In the genomic region with DNA sequence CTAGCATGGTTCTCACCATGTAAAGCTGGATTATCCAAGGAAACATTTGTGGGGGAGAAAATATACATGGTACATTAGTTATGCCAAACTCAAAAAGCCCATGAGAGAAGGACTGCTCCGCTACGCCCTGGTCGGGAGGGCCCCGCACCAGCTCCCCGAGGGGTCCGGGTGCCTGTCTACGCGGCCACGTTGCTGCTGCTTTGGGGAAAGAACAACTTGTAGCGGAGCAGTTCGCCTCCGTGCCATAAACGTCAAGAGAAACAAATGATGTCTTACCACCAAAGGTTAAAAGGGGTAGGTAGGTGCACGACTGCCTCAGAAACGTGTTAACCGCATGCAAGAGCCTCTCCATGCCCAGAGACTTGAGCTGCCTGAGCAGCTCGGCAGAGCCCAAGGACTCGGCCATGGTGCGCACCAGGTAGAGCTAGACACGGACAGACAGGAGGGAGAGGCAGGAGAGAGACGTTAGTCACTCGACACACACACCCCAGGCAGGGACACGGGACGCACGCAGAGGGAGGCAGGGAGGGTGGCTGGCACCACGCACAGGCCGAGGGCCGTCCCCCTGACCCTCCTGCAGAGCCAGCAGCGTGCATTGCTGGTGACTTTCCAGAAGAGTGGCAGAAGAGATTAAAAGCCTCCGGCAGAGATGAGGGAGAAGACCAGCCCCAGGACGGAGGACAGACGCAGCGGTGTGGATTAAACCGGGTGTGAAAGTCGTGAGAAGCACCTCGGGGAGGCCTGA, we compare ENCODE assay signal across 1 cellular context.
TF ChIP-seq lines count a peak whose summit lies in the region.

No MANE protein-coding gene starts in this region.

TF ChIP-seq in WTC11, 78 proteins besides CTCF, POLR2A, EP300 and RAD21 (continued from another document):
- TF ChIP-seq, protein P1, sequence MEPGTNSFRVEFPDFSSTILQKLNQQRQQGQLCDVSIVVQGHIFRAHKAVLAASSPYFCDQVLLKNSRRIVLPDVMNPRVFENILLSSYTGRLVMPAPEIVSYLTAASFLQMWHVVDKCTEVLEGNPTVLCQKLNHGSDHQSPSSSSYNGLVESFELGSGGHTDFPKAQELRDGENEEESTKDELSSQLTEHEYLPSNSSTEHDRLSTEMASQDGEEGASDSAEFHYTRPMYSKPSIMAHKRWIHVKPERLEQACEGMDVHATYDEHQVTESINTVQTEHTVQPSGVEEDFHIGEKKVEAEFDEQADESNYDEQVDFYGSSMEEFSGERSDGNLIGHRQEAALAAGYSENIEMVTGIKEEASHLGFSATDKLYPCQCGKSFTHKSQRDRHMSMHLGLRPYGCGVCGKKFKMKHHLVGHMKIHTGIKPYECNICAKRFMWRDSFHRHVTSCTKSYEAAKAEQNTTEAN (CRISPR knock-in tag; IDR thresholded peaks at IDR 0.05) = no peak
- TF ChIP-seq TCF7 (CRISPR knock-in tag; IDR thresholded peaks at IDR 0.05; ENCODE audit: low read depth) (no peak), NR1H2 (CRISPR knock-in tag; IDR thresholded peaks at IDR 0.05) (no peak), ZNF532 (CRISPR knock-in tag; IDR thresholded peaks at IDR 0.05; ENCODE audit: borderline replicate concordance) (no peak), MYBL2 (CRISPR knock-in tag; IDR thresholded peaks at IDR 0.05) (no peak), CBFB (CRISPR knock-in tag; IDR thresholded peaks at IDR 0.05; ENCODE audit: low read depth) (no peak), ATF6 (CRISPR knock-in tag; IDR thresholded peaks at IDR 0.05) (no peak)
- TF ChIP-seq, protein P2, sequence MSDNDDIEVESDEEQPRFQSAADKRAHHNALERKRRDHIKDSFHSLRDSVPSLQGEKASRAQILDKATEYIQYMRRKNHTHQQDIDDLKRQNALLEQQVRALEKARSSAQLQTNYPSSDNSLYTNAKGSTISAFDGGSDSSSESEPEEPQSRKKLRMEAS (CRISPR knock-in tag; IDR thresholded peaks at IDR 0.05) = no peak
- TF ChIP-seq, protein P3, sequence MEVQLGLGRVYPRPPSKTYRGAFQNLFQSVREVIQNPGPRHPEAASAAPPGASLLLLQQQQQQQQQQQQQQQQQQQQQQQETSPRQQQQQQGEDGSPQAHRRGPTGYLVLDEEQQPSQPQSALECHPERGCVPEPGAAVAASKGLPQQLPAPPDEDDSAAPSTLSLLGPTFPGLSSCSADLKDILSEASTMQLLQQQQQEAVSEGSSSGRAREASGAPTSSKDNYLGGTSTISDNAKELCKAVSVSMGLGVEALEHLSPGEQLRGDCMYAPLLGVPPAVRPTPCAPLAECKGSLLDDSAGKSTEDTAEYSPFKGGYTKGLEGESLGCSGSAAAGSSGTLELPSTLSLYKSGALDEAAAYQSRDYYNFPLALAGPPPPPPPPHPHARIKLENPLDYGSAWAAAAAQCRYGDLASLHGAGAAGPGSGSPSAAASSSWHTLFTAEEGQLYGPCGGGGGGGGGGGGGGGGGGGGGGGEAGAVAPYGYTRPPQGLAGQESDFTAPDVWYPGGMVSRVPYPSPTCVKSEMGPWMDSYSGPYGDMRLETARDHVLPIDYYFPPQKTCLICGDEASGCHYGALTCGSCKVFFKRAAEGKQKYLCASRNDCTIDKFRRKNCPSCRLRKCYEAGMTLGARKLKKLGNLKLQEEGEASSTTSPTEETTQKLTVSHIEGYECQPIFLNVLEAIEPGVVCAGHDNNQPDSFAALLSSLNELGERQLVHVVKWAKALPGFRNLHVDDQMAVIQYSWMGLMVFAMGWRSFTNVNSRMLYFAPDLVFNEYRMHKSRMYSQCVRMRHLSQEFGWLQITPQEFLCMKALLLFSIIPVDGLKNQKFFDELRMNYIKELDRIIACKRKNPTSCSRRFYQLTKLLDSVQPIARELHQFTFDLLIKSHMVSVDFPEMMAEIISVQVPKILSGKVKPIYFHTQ (CRISPR knock-in tag; IDR thresholded peaks at IDR 0.05) = no peak
- TF ChIP-seq, protein P4, sequence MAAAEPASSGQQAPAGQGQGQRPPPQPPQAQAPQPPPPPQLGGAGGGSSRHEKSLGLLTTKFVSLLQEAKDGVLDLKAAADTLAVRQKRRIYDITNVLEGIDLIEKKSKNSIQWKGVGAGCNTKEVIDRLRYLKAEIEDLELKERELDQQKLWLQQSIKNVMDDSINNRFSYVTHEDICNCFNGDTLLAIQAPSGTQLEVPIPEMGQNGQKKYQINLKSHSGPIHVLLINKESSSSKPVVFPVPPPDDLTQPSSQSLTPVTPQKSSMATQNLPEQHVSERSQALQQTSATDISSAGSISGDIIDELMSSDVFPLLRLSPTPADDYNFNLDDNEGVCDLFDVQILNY (CRISPR knock-in tag; IDR thresholded peaks at IDR 0.05) = no peak
